2 cellular contexts compared by ENCODE assay signal in the genomic region with DNA sequence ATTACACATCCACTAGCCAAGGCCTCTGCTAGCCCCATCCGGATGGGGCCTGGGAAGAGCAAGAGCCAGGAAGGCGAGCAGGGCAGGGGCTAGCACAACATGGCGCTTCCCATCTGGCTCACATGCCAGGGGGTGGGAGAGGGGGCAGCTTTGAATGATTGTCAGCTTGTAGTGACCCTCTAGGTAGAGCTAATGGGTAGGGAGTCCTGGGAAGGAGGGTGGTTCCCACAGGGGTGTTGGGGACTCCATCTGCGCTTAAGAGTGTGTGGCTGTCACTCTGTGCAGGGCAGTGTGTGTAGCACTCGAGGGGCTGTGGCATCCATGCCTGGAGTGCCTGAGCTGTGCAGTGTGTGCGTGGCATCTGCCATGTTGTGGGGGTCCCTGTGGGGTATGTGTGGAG.
TF ChIP-seq lines count a peak whose summit lies in the region.

No MANE protein-coding gene starts in this region.

TF ChIP-seq in SK-N-SH, 30 proteins besides CTCF, POLR2A, EP300 and RAD21:
- TF ChIP-seq SIN3A (IDR thresholded peaks at IDR 0.05; ENCODE audit: borderline replicate concordance, low read depth, low read length) (no peak), TCF12 (IDR thresholded peaks at IDR 0.05) (no peak), RCOR1 (IDR thresholded peaks at IDR 0.05; ENCODE audit: low read length) (no peak), EZH2phosphoT487 (IDR thresholded peaks at IDR 0.05; ENCODE audit: borderline replicate concordance, low read depth) (no peak), NRF1 (IDR thresholded peaks at IDR 0.05; ENCODE audit: low read depth, low read length) (no peak), TAF1 (IDR thresholded peaks at IDR 0.05; ENCODE audit: borderline replicate concordance, low read depth, low read length) (no peak)
- TF ChIP-seq, protein P1, sequence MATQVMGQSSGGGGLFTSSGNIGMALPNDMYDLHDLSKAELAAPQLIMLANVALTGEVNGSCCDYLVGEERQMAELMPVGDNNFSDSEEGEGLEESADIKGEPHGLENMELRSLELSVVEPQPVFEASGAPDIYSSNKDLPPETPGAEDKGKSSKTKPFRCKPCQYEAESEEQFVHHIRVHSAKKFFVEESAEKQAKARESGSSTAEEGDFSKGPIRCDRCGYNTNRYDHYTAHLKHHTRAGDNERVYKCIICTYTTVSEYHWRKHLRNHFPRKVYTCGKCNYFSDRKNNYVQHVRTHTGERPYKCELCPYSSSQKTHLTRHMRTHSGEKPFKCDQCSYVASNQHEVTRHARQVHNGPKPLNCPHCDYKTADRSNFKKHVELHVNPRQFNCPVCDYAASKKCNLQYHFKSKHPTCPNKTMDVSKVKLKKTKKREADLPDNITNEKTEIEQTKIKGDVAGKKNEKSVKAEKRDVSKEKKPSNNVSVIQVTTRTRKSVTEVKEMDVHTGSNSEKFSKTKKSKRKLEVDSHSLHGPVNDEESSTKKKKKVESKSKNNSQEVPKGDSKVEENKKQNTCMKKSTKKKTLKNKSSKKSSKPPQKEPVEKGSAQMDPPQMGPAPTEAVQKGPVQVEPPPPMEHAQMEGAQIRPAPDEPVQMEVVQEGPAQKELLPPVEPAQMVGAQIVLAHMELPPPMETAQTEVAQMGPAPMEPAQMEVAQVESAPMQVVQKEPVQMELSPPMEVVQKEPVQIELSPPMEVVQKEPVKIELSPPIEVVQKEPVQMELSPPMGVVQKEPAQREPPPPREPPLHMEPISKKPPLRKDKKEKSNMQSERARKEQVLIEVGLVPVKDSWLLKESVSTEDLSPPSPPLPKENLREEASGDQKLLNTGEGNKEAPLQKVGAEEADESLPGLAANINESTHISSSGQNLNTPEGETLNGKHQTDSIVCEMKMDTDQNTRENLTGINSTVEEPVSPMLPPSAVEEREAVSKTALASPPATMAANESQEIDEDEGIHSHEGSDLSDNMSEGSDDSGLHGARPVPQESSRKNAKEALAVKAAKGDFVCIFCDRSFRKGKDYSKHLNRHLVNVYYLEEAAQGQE (IDR thresholded peaks at IDR 0.05; ENCODE audit: low read depth, low read length): no peak
- TF ChIP-seq, protein P2, sequence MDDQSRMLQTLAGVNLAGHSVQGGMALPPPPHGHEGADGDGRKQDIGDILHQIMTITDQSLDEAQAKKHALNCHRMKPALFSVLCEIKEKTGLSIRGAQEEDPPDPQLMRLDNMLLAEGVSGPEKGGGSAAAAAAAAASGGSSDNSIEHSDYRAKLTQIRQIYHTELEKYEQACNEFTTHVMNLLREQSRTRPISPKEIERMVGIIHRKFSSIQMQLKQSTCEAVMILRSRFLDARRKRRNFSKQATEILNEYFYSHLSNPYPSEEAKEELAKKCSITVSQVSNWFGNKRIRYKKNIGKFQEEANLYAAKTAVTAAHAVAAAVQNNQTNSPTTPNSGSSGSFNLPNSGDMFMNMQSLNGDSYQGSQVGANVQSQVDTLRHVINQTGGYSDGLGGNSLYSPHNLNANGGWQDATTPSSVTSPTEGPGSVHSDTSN (IDR thresholded peaks at IDR 0.05): no peak
- TF ChIP-seq, protein P3, sequence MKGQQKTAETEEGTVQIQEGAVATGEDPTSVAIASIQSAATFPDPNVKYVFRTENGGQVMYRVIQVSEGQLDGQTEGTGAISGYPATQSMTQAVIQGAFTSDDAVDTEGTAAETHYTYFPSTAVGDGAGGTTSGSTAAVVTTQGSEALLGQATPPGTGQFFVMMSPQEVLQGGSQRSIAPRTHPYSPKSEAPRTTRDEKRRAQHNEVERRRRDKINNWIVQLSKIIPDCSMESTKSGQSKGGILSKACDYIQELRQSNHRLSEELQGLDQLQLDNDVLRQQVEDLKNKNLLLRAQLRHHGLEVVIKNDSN (IDR thresholded peaks at IDR 0.05; ENCODE audit: borderline replicate concordance, low read depth): no peak
- TF ChIP-seq, protein P4, sequence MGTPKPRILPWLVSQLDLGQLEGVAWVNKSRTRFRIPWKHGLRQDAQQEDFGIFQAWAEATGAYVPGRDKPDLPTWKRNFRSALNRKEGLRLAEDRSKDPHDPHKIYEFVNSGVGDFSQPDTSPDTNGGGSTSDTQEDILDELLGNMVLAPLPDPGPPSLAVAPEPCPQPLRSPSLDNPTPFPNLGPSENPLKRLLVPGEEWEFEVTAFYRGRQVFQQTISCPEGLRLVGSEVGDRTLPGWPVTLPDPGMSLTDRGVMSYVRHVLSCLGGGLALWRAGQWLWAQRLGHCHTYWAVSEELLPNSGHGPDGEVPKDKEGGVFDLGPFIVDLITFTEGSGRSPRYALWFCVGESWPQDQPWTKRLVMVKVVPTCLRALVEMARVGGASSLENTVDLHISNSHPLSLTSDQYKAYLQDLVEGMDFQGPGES (IDR thresholded peaks at IDR 0.05; ENCODE audit: low read depth, low read length): no peak
- TF ChIP-seq, protein P5, sequence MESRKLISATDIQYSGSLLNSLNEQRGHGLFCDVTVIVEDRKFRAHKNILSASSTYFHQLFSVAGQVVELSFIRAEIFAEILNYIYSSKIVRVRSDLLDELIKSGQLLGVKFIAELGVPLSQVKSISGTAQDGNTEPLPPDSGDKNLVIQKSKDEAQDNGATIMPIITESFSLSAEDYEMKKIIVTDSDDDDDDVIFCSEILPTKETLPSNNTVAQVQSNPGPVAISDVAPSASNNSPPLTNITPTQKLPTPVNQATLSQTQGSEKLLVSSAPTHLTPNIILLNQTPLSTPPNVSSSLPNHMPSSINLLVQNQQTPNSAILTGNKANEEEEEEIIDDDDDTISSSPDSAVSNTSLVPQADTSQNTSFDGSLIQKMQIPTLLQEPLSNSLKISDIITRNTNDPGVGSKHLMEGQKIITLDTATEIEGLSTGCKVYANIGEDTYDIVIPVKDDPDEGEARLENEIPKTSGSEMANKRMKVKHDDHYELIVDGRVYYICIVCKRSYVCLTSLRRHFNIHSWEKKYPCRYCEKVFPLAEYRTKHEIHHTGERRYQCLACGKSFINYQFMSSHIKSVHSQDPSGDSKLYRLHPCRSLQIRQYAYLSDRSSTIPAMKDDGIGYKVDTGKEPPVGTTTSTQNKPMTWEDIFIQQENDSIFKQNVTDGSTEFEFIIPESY (IDR thresholded peaks at IDR 0.05; ENCODE audit: borderline replicate concordance, low read depth): no peak
- TF ChIP-seq, protein P6, sequence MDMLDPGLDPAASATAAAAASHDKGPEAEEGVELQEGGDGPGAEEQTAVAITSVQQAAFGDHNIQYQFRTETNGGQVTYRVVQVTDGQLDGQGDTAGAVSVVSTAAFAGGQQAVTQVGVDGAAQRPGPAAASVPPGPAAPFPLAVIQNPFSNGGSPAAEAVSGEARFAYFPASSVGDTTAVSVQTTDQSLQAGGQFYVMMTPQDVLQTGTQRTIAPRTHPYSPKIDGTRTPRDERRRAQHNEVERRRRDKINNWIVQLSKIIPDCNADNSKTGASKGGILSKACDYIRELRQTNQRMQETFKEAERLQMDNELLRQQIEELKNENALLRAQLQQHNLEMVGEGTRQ (IDR thresholded peaks at IDR 0.05; ENCODE audit: borderline replicate concordance, low read depth, low read length): no peak

TF ChIP-seq in SK-N-SH treated with all-trans-retinoic acid at 6 μM for 48 hours, 23 proteins besides CTCF, POLR2A, EP300 and RAD21:
- no peak for TF ChIP-seq ZC3H10 (CRISPR knock-in tag; IDR thresholded peaks at IDR 0.05)
- TF ChIP-seq OSR1 (CRISPR knock-in tag; IDR thresholded peaks at IDR 0.05): no peak
- TF ChIP-seq, protein P7, sequence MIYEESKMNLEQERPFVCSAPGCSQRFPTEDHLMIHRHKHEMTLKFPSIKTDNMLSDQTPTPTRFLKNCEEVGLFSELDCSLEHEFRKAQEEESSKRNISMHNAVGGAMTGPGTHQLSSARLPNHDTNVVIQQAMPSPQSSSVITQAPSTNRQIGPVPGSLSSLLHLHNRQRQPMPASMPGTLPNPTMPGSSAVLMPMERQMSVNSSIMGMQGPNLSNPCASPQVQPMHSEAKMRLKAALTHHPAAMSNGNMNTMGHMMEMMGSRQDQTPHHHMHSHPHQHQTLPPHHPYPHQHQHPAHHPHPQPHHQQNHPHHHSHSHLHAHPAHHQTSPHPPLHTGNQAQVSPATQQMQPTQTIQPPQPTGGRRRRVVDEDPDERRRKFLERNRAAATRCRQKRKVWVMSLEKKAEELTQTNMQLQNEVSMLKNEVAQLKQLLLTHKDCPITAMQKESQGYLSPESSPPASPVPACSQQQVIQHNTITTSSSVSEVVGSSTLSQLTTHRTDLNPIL (CRISPR knock-in tag; IDR thresholded peaks at IDR 0.05; ENCODE audit: low read depth): no peak
- TF ChIP-seq, protein P8, sequence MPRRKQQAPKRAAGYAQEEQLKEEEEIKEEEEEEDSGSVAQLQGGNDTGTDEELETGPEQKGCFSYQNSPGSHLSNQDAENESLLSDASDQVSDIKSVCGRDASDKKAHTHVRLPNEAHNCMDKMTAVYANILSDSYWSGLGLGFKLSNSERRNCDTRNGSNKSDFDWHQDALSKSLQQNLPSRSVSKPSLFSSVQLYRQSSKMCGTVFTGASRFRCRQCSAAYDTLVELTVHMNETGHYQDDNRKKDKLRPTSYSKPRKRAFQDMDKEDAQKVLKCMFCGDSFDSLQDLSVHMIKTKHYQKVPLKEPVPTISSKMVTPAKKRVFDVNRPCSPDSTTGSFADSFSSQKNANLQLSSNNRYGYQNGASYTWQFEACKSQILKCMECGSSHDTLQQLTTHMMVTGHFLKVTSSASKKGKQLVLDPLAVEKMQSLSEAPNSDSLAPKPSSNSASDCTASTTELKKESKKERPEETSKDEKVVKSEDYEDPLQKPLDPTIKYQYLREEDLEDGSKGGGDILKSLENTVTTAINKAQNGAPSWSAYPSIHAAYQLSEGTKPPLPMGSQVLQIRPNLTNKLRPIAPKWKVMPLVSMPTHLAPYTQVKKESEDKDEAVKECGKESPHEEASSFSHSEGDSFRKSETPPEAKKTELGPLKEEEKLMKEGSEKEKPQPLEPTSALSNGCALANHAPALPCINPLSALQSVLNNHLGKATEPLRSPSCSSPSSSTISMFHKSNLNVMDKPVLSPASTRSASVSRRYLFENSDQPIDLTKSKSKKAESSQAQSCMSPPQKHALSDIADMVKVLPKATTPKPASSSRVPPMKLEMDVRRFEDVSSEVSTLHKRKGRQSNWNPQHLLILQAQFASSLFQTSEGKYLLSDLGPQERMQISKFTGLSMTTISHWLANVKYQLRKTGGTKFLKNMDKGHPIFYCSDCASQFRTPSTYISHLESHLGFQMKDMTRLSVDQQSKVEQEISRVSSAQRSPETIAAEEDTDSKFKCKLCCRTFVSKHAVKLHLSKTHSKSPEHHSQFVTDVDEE (CRISPR knock-in tag; IDR thresholded peaks at IDR 0.05): no peak
- TF ChIP-seq CSDC2 (CRISPR knock-in tag; IDR thresholded peaks at IDR 0.05): no peak
- TF ChIP-seq, protein P9, sequence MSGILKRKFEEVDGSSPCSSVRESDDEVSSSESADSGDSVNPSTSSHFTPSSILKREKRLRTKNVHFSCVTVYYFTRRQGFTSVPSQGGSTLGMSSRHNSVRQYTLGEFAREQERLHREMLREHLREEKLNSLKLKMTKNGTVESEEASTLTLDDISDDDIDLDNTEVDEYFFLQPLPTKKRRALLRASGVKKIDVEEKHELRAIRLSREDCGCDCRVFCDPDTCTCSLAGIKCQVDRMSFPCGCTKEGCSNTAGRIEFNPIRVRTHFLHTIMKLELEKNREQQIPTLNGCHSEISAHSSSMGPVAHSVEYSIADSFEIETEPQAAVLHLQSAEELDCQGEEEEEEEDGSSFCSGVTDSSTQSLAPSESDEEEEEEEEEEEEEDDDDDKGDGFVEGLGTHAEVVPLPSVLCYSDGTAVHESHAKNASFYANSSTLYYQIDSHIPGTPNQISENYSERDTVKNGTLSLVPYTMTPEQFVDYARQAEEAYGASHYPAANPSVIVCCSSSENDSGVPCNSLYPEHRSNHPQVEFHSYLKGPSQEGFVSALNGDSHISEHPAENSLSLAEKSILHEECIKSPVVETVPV (CRISPR knock-in tag; IDR thresholded peaks at IDR 0.05): no peak
- TF ChIP-seq ZNF565 (CRISPR knock-in tag; conservative IDR thresholded peaks at IDR 0.05; ENCODE audit: low read depth): no peak
- TF ChIP-seq PPARA (CRISPR knock-in tag; IDR thresholded peaks at IDR 0.05; ENCODE audit: borderline replicate concordance): no peak
- no peak for TF ChIP-seq ZFP30 (CRISPR knock-in tag; IDR thresholded peaks at IDR 0.05)
- no peak for TF ChIP-seq ZFP3 (CRISPR knock-in tag; IDR thresholded peaks at IDR 0.05)
- TF ChIP-seq RARB (CRISPR knock-in tag; IDR thresholded peaks at IDR 0.05): no peak
- TF ChIP-seq, protein P10, sequence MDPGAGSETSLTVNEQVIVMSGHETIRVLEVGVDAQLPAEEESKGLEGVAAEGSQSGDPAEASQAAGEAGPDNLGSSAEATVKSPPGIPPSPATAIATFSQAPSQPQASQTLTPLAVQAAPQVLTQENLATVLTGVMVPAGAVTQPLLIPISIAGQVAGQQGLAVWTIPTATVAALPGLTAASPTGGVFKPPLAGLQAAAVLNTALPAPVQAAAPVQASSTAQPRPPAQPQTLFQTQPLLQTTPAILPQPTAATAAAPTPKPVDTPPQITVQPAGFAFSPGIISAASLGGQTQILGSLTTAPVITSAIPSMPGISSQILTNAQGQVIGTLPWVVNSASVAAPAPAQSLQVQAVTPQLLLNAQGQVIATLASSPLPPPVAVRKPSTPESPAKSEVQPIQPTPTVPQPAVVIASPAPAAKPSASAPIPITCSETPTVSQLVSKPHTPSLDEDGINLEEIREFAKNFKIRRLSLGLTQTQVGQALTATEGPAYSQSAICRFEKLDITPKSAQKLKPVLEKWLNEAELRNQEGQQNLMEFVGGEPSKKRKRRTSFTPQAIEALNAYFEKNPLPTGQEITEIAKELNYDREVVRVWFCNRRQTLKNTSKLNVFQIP (CRISPR knock-in tag; IDR thresholded peaks at IDR 0.05; ENCODE audit: borderline replicate concordance, low read depth): no peak
- no peak for TF ChIP-seq ZNF8 (CRISPR knock-in tag; IDR thresholded peaks at IDR 0.05)
- no peak for TF ChIP-seq ARNTL (CRISPR knock-in tag; IDR thresholded peaks at IDR 0.05; ENCODE audit: borderline replicate concordance, low read depth)
- TF ChIP-seq BACH2 (CRISPR knock-in tag; IDR thresholded peaks at IDR 0.05; ENCODE audit: borderline replicate concordance): no peak
- TF ChIP-seq, protein P11, sequence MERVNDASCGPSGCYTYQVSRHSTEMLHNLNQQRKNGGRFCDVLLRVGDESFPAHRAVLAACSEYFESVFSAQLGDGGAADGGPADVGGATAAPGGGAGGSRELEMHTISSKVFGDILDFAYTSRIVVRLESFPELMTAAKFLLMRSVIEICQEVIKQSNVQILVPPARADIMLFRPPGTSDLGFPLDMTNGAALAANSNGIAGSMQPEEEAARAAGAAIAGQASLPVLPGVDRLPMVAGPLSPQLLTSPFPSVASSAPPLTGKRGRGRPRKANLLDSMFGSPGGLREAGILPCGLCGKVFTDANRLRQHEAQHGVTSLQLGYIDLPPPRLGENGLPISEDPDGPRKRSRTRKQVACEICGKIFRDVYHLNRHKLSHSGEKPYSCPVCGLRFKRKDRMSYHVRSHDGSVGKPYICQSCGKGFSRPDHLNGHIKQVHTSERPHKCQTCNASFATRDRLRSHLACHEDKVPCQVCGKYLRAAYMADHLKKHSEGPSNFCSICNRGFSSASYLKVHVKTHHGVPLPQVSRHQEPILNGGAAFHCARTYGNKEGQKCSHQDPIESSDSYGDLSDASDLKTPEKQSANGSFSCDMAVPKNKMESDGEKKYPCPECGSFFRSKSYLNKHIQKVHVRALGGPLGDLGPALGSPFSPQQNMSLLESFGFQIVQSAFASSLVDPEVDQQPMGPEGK (CRISPR knock-in tag; IDR thresholded peaks at IDR 0.05; ENCODE audit: borderline replicate concordance): no peak
- no peak for TF ChIP-seq ESRRG (CRISPR knock-in tag; IDR thresholded peaks at IDR 0.05)
- no peak for TF ChIP-seq GLIS3 (CRISPR knock-in tag; IDR thresholded peaks at IDR 0.05)
- TF ChIP-seq ISL1 (CRISPR knock-in tag; IDR thresholded peaks at IDR 0.05): no peak
- no peak for TF ChIP-seq ZNF70 (CRISPR knock-in tag; IDR thresholded peaks at IDR 0.05)
